In the genomic region with DNA sequence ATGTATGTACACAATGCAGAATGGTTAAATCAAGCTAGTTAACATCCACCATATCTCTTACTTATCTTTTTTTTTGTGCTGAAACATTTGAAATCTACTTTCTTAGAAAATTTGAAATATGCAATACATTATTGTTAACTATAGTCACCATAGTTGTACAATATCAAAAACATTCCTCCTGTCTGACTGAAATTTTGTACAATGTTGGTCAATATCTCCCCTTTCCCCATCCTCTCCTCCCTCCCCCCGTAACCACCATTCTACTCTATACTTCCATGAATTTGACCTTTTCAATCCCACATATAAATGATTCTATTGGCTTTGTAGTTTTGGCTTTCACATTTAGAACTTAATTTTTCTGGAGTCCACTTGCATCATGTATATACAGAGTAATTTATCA, we compare ENCODE assay signal across 6 cellular contexts.
"Had no signal": no experiment of that assay in that cellular context is flagged by ENCODE, and none has a peak within 500 bp of the region (broad histone marks: within the 10 kb centered on the region; RNA-seq: fewer than 3 reads in every experiment).

No MANE protein-coding gene starts in this region.

- H3K9ac ChIP-seq: KMS-11 had no signal

- FAIRE-seq: HTR-8/SVneo had no signal

- H3K27ac ChIP-seq: HL-60, KMS-11 had no signal

- H3K4me2 ChIP-seq: KMS-11 had no signal

- DNase-seq: IMR-90, KBM-7, KG1 had no signal
